8 cellular contexts compared by ENCODE assay signal in the genomic region with DNA sequence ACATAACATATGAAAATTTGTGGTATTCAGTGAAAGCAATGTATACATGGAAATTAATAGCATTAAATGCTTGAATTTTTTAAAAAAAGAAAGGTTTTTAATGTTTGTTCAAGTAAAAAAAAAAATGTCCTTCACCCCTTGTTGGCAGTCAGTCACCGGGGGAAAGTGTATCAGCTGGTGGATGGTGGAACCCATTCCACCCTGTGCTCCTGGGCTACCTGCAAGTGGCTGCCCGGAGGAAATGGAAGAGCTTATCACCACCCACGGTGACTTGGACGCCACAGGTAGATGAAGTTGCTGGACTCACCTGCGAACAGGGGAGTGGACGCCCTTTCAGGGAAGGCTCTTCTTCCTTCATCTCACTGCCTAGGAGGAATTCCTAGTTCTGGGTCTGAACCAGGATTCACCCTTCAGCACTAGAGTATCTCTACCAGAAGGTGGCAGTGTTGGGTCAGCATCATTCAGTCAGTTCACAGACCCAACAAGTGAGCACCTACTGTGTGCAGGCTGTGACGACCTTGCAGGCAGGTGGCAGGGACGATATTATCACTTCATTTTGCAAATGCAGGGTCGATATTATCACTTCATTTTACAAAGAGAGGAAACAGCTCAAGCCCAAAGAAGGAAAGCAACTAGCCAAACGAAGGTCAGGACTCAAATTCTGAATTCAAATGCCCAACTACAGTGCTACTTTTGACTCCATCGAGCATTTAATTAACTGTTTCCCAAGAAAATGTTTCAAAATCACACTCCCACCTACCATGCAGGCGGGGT.
DNase-seq lines count a peak whose midpoint lies in the region; ATAC-seq lines count a peak whose summit lies in the region.

No MANE protein-coding gene starts in this region.

- H3K9ac ChIP-seq in BLaER1: no peak overlapping the region

- H3K4me3 ChIP-seq in BLaER1: no peak overlapping the region

- peaks cover 45% of the 10 kb centered on the region for H3K4me1 ChIP-seq in BLaER1

- no peaks in the 10 kb centered on the region for H3K36me3 ChIP-seq in BLaER1

- no peaks in the 10 kb centered on the region for H4K20me1 ChIP-seq in BLaER1

- no peak overlapping the region for H3K27ac ChIP-seq in BLaER1

- H3K4me2 ChIP-seq in BLaER1: 0 out of 2 replicates have a peak overlapping the region, but pooled peaks have one; percentile 4

- peaks cover 9% of the 10 kb centered on the region; the same call in 1 of the 2 replicates for H3K9me3 ChIP-seq in BLaER1

- intact Hi-C loops in head of caudate nucleus (cut with DNase I): loop anchor here (2.0 kb wide), 1 partner anchor 139 kb away; no protein-coding TSS in a partner anchor

- peak; percentile 19 for DNase-seq in GM19240 (ENCODE audit: insufficient read length, low spot score)
- peak; percentile 67 for DNase-seq in NCI-H345 treated with DMSO at 0.1 percent for 48 hours (lab: John Stamatoyannopoulos, UW; ENCODE audit: unreplicated experiment)
- DNase-seq in activated T-cell treated with anti-CD3 and anti-CD28 coated beads, Interleukin-2, amount 50 U/mL, for 48 hours: peak; percentile 42 to 46
- peak in 25 of 42 donors; percentile 15 to 75 (median 44) for DNase-seq in head of caudate nucleus
- peak; percentile 54 for DNase-seq in pons (ENCODE audit: low spot score)

- H3K27me3 ChIP-seq in BLaER1: no peaks in the 10 kb centered on the region

- no peak for ATAC-seq in HG02759 (IDR thresholded peaks at IDR 0.05; ENCODE audit: unreplicated experiment)
- no peak for ATAC-seq in GM21390 (IDR thresholded peaks at IDR 0.05; ENCODE audit: unreplicated experiment)
